Comparison of ENCODE assay signal across 8 cellular contexts in genomic region chr6:166955865-166956443, GRCh38. TPM values are rescaled to one million over a fixed set of nuclear protein-coding genes. Genes with fewer than 3 reads are reported as not detected.
DNase-seq lines count a peak whose midpoint lies in the region; ATAC-seq and TF ChIP-seq lines count a peak whose summit lies in the region.

No MANE protein-coding gene starts in this region.

- H3K27ac ChIP-seq in CD4-positive, alpha-beta T cell (ENCODE audit: low read depth, low read length): peak overlapping the region; percentile 88

- H3K9me3 Mint-ChIP-seq in CD4-positive, alpha-beta T cell: no peaks in the 10 kb centered on the region
- H3K9me3 Mint-ChIP-seq in progenitor cell of endocrine pancreas (ENCODE audit: low read depth): no peaks in the 10 kb centered on the region

- CTCF ChIA-PET in CD4-positive, alpha-beta T cell (lab: Charles Lee): interaction anchor here (0.8 to 10.0 kb wide), 2 partner anchors 14 to 33 kb away, joined by 3 to 50 read pairs; no protein-coding TSS in a partner anchor

- peaks cover 81% of the 10 kb centered on the region for H3K4me1 Mint-ChIP-seq in CD4-positive, alpha-beta T cell (ENCODE audit: low read depth)
- peaks cover 7% of the 10 kb centered on the region for H3K4me1 Mint-ChIP-seq in progenitor cell of endocrine pancreas (ENCODE audit: low read depth)

- TF ChIP-seq CTCF in CD4-positive, alpha-beta T cell (IDR thresholded peaks at IDR 0.05): no peak
- TF ChIP-seq CTCF in WI38 (IDR thresholded peaks at IDR 0.05; ENCODE audit: low read depth, low read length) (no peak), progenitor cell of endocrine pancreas (IDR thresholded peaks at IDR 0.05; ENCODE audit: unreplicated experiment) (no peak)

- H3K9me3 ChIP-seq in CD4-positive, alpha-beta T cell (ENCODE audit: control insufficient read depth, low read length): no peaks in the 10 kb centered on the region

- intact Hi-C loops in CD4-positive, alpha-beta T cell (cut with DNase I, micrococcal nuclease): loop anchor here (1.0 to 10.0 kb wide), 5 partner anchors 33 to 869 kb away; partner anchors contain the start of genes AFDN (in 1 of the 2), CEP43 (in 1 of the 2) and RPS6KA2 (in 1 of the 2)
- intact Hi-C loops in head of caudate nucleus (cut with DNase I): no loop called here

- no peaks in the 10 kb centered on the region for H3K27me3 Mint-ChIP-seq in CD4-positive, alpha-beta T cell
- peaks cover 27% of the 10 kb centered on the region for H3K27me3 Mint-ChIP-seq in progenitor cell of endocrine pancreas

- no peak for DNase-seq in CD4-positive, alpha-beta T cell
- DNase-seq in head of caudate nucleus (peak in 23 of 42 donors; percentile 15 to 62 (median 38)), progenitor cell of endocrine pancreas (ENCODE audit: low spot score, unreplicated experiment) (no peak)
- DNase-seq in effector CD4-positive, alpha-beta T cell: no peak

- peak overlapping the region; percentile 95 for H3K4me3 Mint-ChIP-seq in CD4-positive, alpha-beta T cell
- peak overlapping the region; percentile 74 for H3K4me3 Mint-ChIP-seq in progenitor cell of endocrine pancreas (ENCODE audit: low read depth)

- POLR2A ChIA-PET in CD4-positive, alpha-beta T cell (lab: Charles Lee): interaction anchor here (0.6 to 3.4 kb wide), 22 partner anchors 8 to 613 kb away, joined by 3 to 32 read pairs (median 4); partner anchors contain the start of genes CEP43, RPS6KA2 and SFT2D1

- H3K27me3 ChIP-seq in CD4-positive, alpha-beta T cell (ENCODE audit: control insufficient read depth, insufficient read depth, low read length): no peaks in the 10 kb centered on the region

- peak overlapping the region; percentile 71 for H3K4me3 ChIP-seq in WI38 (ENCODE audit: low read depth, low read length)

- H3K27ac Mint-ChIP-seq in CD4-positive, alpha-beta T cell: peak overlapping the region; percentile 93
- peak overlapping the region; percentile 92 for H3K27ac Mint-ChIP-seq in progenitor cell of endocrine pancreas

- ATAC-seq in CD4-positive, alpha-beta T cell (ENCODE audit: poor library complexity): peak; percentile 13
- ATAC-seq in GM19324 (IDR thresholded peaks at IDR 0.05; ENCODE audit: low FRiP score, unreplicated experiment): peak; percentile 14
- peak; percentile 2 for ATAC-seq in HG03571 (IDR thresholded peaks at IDR 0.05; ENCODE audit: unreplicated experiment)
- no peak for ATAC-seq in GM21786 (IDR thresholded peaks at IDR 0.05; ENCODE audit: unreplicated experiment)

- H3K36me3 Mint-ChIP-seq in CD4-positive, alpha-beta T cell (ENCODE audit: low read depth): peaks cover 42% of the 10 kb centered on the region
- peaks cover 5% of the 10 kb centered on the region for H3K36me3 Mint-ChIP-seq in progenitor cell of endocrine pancreas (ENCODE audit: insufficient read depth)

RNA-seq across cellular contexts. Expression of gene RNASET2, which starts 0.4 kb away (rescaled TPM):
- total RNA-seq in CD4-positive, alpha-beta T cell: 100 to 1,000 TPM; 164 to 165 TPM
- total RNA-seq in progenitor cell of endocrine pancreas: 27.9 and 29.8 TPM in 2 replicates

RNA-seq across cellular contexts. Expression of gene CEP43, which starts 43.2 kb away (rescaled TPM):
- total RNA-seq in CD4-positive, alpha-beta T cell: 10 to 100 TPM; 12.5 to 13.5 TPM
- 39.0 and 47.1 TPM in 2 replicates for total RNA-seq in progenitor cell of endocrine pancreas

Comparison
In these comparisons a context has a peak if more than half of its experiments do, and no peak if none do; other contexts are left out.
1. DNase-seq: peak in head of caudate nucleus (23 of 42); none in CD4-positive, alpha-beta T cell (0 of 10), progenitor cell of endocrine pancreas (single experiment) and effector CD4-positive, alpha-beta T cell (single experiment).